In the genomic region with DNA sequence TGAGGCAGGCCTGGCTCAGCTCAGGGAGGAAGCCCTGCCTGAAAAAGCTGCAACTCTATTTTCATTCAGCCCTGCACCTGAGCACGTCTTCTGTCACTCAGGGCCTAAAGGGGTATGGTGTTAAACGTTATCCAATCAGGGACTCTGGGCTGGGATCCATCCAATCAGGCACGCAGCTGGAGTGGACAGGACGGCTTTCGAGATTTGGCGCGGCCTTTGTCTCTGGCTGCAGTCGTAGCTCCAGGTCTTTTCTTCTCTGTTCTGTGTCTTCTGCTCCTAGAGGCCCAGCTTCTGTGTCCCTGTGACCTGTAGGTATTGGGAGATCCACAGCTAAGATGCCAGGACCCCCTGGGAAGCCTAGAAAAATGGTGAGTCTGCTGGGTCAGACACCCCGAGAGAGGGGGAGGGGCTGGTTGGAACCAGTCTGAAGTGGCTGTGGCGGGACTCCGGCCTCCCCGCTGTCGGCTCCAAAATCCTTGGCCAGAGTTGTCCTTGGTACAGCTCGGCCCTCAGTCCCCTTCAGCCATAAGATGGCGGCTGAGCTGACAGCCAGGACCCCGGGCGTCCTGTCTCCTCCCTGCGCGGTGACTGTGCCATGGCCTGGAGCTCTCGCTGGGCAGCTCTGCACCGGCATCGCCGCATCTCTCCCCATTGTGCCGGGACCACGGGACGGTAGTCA, we compare ENCODE assay signal across 9 cellular contexts. TPM values are rescaled to one million over a fixed set of nuclear protein-coding genes. Genes with fewer than 3 reads are reported as not detected.
DNase-seq lines count a peak whose midpoint lies in the region; ATAC-seq and TF ChIP-seq lines count a peak whose summit lies in the region.
"Had no signal": no experiment of that assay in that cellular context is flagged by ENCODE, and none has a peak within 500 bp of the region (broad histone marks: within the 10 kb centered on the region; RNA-seq: fewer than 3 reads in every experiment).

No MANE protein-coding gene starts in this region.

- no peaks in the 10 kb centered on the region for H3K4me1 ChIP-seq in adipocyte (ENCODE audit: control insufficient read depth, insufficient read depth, low read length)

- no peak overlapping the region for H3K9ac ChIP-seq in adipocyte (ENCODE audit: low read length)

- POLR2A ChIA-PET in GM10248 (lab: Yijun Ruan, JAX): no interaction called here

- no peak for TF ChIP-seq CTCF in GM10248 (IDR thresholded peaks at IDR 0.05; ENCODE audit: control extremely low read depth, extremely low read depth, low read depth, missing control alignments)

- CTCF ChIA-PET in GM10248 (lab: Yijun Ruan, JAX): interaction anchor here (1.4 kb wide), 1 partner anchor 20 kb away, joined by 4 read pairs; no protein-coding TSS in a partner anchor

- peak; percentile 74 for DNase-seq in GM03348 (ENCODE audit: low spot score)
- peak; percentile 55 for DNase-seq in adipocyte (ENCODE audit: low read depth)
- DNase-seq in Right ventricle myocardium superior: peak; percentile 83
- DNase-seq in sciatic nerve (ENCODE audit: low spot score): no peak
- no peak for DNase-seq in ureter (ENCODE audit: low spot score)
- DNase-seq in GM10248 (ENCODE audit: extremely low spot score): no peak
- no peak for DNase-seq in stimulated activated CD4-positive, alpha-beta T cell treated with anti-CD3 and anti-CD28 coated beads, Interleukin-15, amount 100 ng/mL, for 24 hours
- DNase-seq: activated CD8-positive, alpha-beta memory T cell treated with anti-CD3 and anti-CD28 coated beads for 24 hours had no signal

- no peaks in the 10 kb centered on the region for H3K9me3 ChIP-seq in adipocyte (ENCODE audit: control insufficient read depth, low read length)

- peak; percentile 95 for ATAC-seq in Right ventricle myocardium superior (ENCODE audit: poor library complexity)
- ATAC-seq in sciatic nerve: peak; percentile 77
- ATAC-seq in HG03378 (IDR thresholded peaks at IDR 0.05; ENCODE audit: unreplicated experiment): no peak

- H3K27me3 ChIP-seq in adipocyte (replicated peaks; ENCODE audit: control insufficient read depth, insufficient read depth, low read length): peaks cover 11% of the 10 kb centered on the region

- intact Hi-C loops in Right ventricle myocardium superior (cut with DNase I) (no loop called here), sciatic nerve (cut with DNase I) (no loop called here)

- H3K36me3 ChIP-seq in adipocyte (ENCODE audit: control insufficient read depth, insufficient read depth, low read length, severe bottlenecking): no peaks in the 10 kb centered on the region

- H3K4me3 ChIP-seq in adipocyte (ENCODE audit: low read length): peak overlapping the region; percentile 48

RNA-seq across cellular contexts. Expression of gene ZNF680, which starts 11.7 kb away (rescaled TPM):
- total RNA-seq in Right ventricle myocardium superior (18.3 TPM), sciatic nerve (29.6 TPM), ureter (24.2 TPM)

Comparison
In these comparisons a context has a peak if more than half of its experiments do, and no peak if none do; other contexts are left out.
1. DNase-seq: peak in GM03348 (single experiment), adipocyte (single experiment) and Right ventricle myocardium superior (single experiment); none in sciatic nerve (single experiment), ureter (single experiment), GM10248 (single experiment) and stimulated activated CD4-positive, alpha-beta T cell treated with anti-CD3 and anti-CD28 coated beads, Interleukin-15, amount 100 ng/mL, for 24 hours (single experiment).